In genomic region chr20:21022925-21023324, GRCh38 we compare ENCODE assay signal across 8 cellular contexts.
"Had no signal": no experiment of that assay in that cellular context is flagged by ENCODE, and none has a peak within 500 bp of the region (broad histone marks: within the 10 kb centered on the region; RNA-seq: fewer than 3 reads in every experiment).

No MANE protein-coding gene starts in this region.

- ATAC-seq: GM12878 had no signal

- H3K4me3 ChIP-seq: GM12878 had no signal

- FAIRE-seq: G401.6, GM12878, GM12891, GM12892, GM18507, GM19239 had no signal

- DNase-seq: GDM1, GF-D8 had no signal
